ENCODE assay signal across 1 cellular context in genomic region chr11:119361056-119361787, GRCh38.
TF ChIP-seq lines count a peak whose summit lies in the region.

No MANE protein-coding gene starts in this region.

TF ChIP-seq in HepG2, 621 proteins besides CTCF, POLR2A, EP300 and RAD21 (continued from another document):
- TF ChIP-seq, protein P1, sequence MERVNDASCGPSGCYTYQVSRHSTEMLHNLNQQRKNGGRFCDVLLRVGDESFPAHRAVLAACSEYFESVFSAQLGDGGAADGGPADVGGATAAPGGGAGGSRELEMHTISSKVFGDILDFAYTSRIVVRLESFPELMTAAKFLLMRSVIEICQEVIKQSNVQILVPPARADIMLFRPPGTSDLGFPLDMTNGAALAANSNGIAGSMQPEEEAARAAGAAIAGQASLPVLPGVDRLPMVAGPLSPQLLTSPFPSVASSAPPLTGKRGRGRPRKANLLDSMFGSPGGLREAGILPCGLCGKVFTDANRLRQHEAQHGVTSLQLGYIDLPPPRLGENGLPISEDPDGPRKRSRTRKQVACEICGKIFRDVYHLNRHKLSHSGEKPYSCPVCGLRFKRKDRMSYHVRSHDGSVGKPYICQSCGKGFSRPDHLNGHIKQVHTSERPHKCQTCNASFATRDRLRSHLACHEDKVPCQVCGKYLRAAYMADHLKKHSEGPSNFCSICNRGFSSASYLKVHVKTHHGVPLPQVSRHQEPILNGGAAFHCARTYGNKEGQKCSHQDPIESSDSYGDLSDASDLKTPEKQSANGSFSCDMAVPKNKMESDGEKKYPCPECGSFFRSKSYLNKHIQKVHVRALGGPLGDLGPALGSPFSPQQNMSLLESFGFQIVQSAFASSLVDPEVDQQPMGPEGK (CRISPR knock-in tag; IDR thresholded peaks at IDR 0.05) = peak; percentile 71
- TF ChIP-seq HIVEP1 (CRISPR knock-in tag; IDR thresholded peaks at IDR 0.05) (no peak), TFDP2 (CRISPR knock-in tag; IDR thresholded peaks at IDR 0.05) (no peak), PRPF4 (IDR thresholded peaks at IDR 0.05; ENCODE audit: low read depth, low read length, poor library complexity, severe bottlenecking) (no peak), ZHX1 (CRISPR knock-in tag; IDR thresholded peaks at IDR 0.05; ENCODE audit: low read depth) (0 out of 2 replicates have a peak, but pooled peaks have one; percentile 39), ZBTB20 (CRISPR knock-in tag; IDR thresholded peaks at IDR 0.05; ENCODE audit: borderline replicate concordance, low read depth) (no peak), ARID5B (CRISPR knock-in tag; IDR thresholded peaks at IDR 0.05) (peak; percentile 19; the same call in 1 of the 2 replicates), GATA4 (IDR thresholded peaks at IDR 0.05; ENCODE audit: borderline replicate concordance, low read depth) (no peak), GFI1 (CRISPR knock-in tag; IDR thresholded peaks at IDR 0.05; ENCODE audit: borderline replicate concordance) (no peak), CEBPB (IDR thresholded peaks at IDR 0.05; ENCODE audit: borderline replicate concordance, low read depth, low read length) (0 out of 2 replicates have a peak, but pooled peaks have one; percentile 24), DR1 (CRISPR knock-in tag; IDR thresholded peaks at IDR 0.05) (no peak), ZNF460 (CRISPR knock-in tag; IDR thresholded peaks at IDR 0.05; ENCODE audit: borderline replicate concordance) (no peak), HMG20A (CRISPR knock-in tag; IDR thresholded peaks at IDR 0.05; ENCODE audit: borderline replicate concordance) (0 out of 2 replicates have a peak, but pooled peaks have one; percentile 30), XBP1 (CRISPR knock-in tag; IDR thresholded peaks at IDR 0.05) (no peak), ZNF383 (CRISPR knock-in tag; IDR thresholded peaks at IDR 0.05; ENCODE audit: borderline replicate concordance) (no peak), ZFP41 (CRISPR knock-in tag; IDR thresholded peaks at IDR 0.05; ENCODE audit: borderline replicate concordance) (no peak), ZNF652 (CRISPR knock-in tag; IDR thresholded peaks at IDR 0.05; ENCODE audit: borderline replicate concordance, low read depth) (peak; percentile 93)
- TF ChIP-seq, protein P2, sequence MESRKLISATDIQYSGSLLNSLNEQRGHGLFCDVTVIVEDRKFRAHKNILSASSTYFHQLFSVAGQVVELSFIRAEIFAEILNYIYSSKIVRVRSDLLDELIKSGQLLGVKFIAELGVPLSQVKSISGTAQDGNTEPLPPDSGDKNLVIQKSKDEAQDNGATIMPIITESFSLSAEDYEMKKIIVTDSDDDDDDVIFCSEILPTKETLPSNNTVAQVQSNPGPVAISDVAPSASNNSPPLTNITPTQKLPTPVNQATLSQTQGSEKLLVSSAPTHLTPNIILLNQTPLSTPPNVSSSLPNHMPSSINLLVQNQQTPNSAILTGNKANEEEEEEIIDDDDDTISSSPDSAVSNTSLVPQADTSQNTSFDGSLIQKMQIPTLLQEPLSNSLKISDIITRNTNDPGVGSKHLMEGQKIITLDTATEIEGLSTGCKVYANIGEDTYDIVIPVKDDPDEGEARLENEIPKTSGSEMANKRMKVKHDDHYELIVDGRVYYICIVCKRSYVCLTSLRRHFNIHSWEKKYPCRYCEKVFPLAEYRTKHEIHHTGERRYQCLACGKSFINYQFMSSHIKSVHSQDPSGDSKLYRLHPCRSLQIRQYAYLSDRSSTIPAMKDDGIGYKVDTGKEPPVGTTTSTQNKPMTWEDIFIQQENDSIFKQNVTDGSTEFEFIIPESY (CRISPR knock-in tag; IDR thresholded peaks at IDR 0.05) = peak; percentile 58; the same call in 1 of the 2 replicates
- TF ChIP-seq, protein P3, sequence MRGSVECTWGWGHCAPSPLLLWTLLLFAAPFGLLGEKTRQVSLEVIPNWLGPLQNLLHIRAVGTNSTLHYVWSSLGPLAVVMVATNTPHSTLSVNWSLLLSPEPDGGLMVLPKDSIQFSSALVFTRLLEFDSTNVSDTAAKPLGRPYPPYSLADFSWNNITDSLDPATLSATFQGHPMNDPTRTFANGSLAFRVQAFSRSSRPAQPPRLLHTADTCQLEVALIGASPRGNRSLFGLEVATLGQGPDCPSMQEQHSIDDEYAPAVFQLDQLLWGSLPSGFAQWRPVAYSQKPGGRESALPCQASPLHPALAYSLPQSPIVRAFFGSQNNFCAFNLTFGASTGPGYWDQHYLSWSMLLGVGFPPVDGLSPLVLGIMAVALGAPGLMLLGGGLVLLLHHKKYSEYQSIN (CRISPR knock-in tag; IDR thresholded peaks at IDR 0.05; ENCODE audit: borderline replicate concordance) = no peak
